ENCODE assay signal across 19 cellular contexts in the genomic region with DNA sequence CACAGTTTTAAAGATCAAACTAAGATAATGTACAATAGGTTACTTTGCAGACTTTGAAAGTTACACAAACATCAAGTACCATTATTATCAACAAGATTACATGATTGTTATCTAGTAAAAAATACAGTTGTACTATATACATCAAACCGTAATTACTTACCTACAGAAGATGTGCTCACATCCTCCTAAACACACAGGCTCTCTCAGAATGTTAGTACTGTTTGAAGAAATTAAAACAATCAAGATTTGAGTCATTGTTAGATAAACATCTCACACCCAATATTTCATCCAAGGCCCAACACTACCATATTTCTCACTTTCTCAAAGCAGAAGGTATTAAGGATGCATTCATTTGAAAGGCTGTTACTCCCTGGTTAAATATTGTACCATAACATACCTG.
"Had no signal": no experiment of that assay in that cellular context is flagged by ENCODE, and none has a peak within 500 bp of the region (broad histone marks: within the 10 kb centered on the region; RNA-seq: fewer than 3 reads in every experiment).

No MANE protein-coding gene starts in this region.

- H3K27me3 Mint-ChIP-seq: dendritic cell treated with granulocyte-macrophage colony-stimulating factor and Interleukin-4, amounts not matched to agents 40 ng/mL and 50 ng/mL, for 4 days; naive thymus-derived CD4-positive, alpha-beta T cell; progenitor cell of endocrine pancreas; T-helper 17 cell had no signal

- H3K4me2 ChIP-seq: neural progenitor cell had no signal

- H2AFZ ChIP-seq: neural progenitor cell had no signal

- H3K27ac ChIP-seq: adrenal gland, breast epithelium, epithelial cell of prostate, neural progenitor cell, thyroid gland, WERI-Rb-1 had no signal

- H3K9me3 ChIP-seq: adrenal gland, breast epithelium, thyroid gland had no signal

- H3K36me3 ChIP-seq: adrenal gland, breast epithelium, thyroid gland had no signal

- H3K4me1 Mint-ChIP-seq: neural progenitor cell had no signal

- ATAC-seq: activated naive CD4-positive, alpha-beta T cell treated with anti-CD3 and anti-CD28 coated beads, Interleukin-2, amount 50 U/mL, for 72 hours; naive thymus-derived CD4-positive, alpha-beta T cell; T-helper 17 cell had no signal

- DNase-seq: activated CD4-positive, alpha-beta T cell treated with anti-CD3 and anti-CD28 coated beads for 48 hours; activated effector memory CD4-positive, alpha-beta T cell treated with anti-CD3 and anti-CD28 coated beads, Interleukin-2, amount 50 U/mL, for 16 hours; adrenal gland; effector memory CD4-positive, alpha-beta T cell; foreskin fibroblast; mesendoderm; naive thymus-derived CD4-positive, alpha-beta T cell; stimulated activated CD4-positive, alpha-beta T cell treated with anti-CD3 and anti-CD28 coated beads, Interleukin-1b, Interleukin-23, amount 100 ng/mL, for 48 hours; stimulated activated CD8-positive, alpha-beta memory T cell treated with anti-CD3 and anti-CD28 coated beads, Interleukin-4, amount 100 ng/mL, for 48 hours; stimulated activated naive CD4-positive, alpha-beta T cell treated with Interleukin-2 at 50 U/mL for 16 hours; T-helper 17 cell; thyroid gland; WERI-Rb-1 had no signal

- H3K9me3 Mint-ChIP-seq: activated naive CD4-positive, alpha-beta T cell treated with anti-CD3 and anti-CD28 coated beads, Interleukin-2, amount 50 U/mL, for 72 hours; dendritic cell treated with granulocyte-macrophage colony-stimulating factor and Interleukin-4, amounts not matched to agents 40 ng/mL and 50 ng/mL, for 4 days; naive thymus-derived CD4-positive, alpha-beta T cell had no signal

- H3K4me3 Mint-ChIP-seq: dendritic cell treated with granulocyte-macrophage colony-stimulating factor and Interleukin-4, amounts not matched to agents 40 ng/mL and 50 ng/mL, for 4 days; naive thymus-derived CD4-positive, alpha-beta T cell; neural progenitor cell; T-helper 17 cell had no signal

- H3K4me1 ChIP-seq: adrenal gland, breast epithelium, thyroid gland had no signal

- H3K9ac ChIP-seq: neural progenitor cell had no signal

- H3K27me3 ChIP-seq: adrenal gland, breast epithelium, neural progenitor cell, thyroid gland had no signal

- H3K4me3 ChIP-seq: adrenal gland, breast epithelium, neural progenitor cell, thyroid gland had no signal

- H3K27ac Mint-ChIP-seq: dendritic cell treated with granulocyte-macrophage colony-stimulating factor and Interleukin-4, amounts not matched to agents 40 ng/mL and 50 ng/mL, for 4 days; neural progenitor cell; progenitor cell of endocrine pancreas; T-helper 17 cell had no signal
